ENCODE assay signal across 9 cellular contexts in the genomic region with DNA sequence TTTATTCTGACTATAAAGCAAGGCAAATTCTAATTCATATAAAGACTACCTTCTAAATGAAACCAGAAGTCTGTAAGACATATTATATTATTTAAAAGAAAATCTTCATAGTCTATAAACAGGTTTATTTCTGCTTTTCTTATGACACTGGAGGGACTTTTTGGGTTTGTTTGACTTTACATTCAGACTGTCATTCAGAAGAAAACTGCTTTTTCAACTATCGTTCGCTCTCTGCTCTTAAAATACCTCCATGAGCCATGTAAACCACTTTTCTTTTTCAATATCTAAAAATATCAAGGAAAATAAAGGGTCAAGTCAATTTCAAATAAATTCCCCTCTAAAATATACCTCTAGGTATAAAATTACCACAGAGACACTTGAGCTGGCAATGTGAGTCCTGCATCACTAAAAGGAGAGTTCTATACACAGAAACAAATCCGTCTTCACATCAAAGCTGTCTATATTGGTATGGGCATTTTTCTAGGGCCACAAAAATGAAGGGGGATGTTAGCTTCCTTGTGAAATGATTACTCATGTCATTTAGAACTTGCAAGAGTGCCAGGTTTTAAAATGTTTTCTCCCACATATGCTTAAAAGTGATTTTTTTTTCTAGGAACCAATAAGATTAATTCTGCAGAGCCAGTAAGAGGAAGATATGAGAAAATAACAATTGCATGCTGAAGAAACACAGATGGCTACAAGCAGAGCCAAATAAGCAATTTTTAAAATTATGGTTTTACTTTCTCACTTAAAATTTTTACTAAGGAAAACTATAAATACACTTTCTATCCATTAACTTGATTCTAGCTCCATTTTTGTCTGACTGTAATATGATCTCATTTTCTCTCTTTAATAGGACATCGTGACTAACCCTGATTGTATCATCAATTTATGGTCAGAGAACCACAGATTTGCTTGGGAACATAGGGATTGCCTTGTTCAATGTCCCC.
DNase-seq lines count a peak whose midpoint lies in the region; ATAC-seq, FAIRE-seq and TF ChIP-seq lines count a peak whose summit lies in the region.
"Had no signal": no experiment of that assay in that cellular context is flagged by ENCODE, and none has a peak within 500 bp of the region (broad histone marks: within the 10 kb centered on the region; RNA-seq: fewer than 3 reads in every experiment).

No MANE protein-coding gene starts in this region.

- H3K27ac Mint-ChIP-seq in CD14-positive monocyte: no peak overlapping the region

- H3K4me3 Mint-ChIP-seq in CD14-positive monocyte: no peak overlapping the region

- H3K36me3 Mint-ChIP-seq in CD14-positive monocyte: peaks cover 1 to 11% of the 10 kb centered on the region in 2 donors

- DNase-seq in GM13977 (ENCODE audit: low spot score): peak; percentile 18
- DNase-seq in HTR-8/SVneo (ENCODE audit: insufficient read length, low spot score): peak; percentile 10
- no peak for DNase-seq in stimulated activated CD4-positive, alpha-beta T cell treated with anti-CD3 and anti-CD28 coated beads, Interleukin-12 subunit alpha, Interleukin-12 subunit beta, amount 100 ng/mL, for 4 hours
- no peak for DNase-seq in CD14-positive monocyte (ENCODE audit: low spot score)
- no peak for DNase-seq in NCI-H128 (lab: John Stamatoyannopoulos, UW; ENCODE audit: unreplicated experiment)
- DNase-seq in NCI-H2029 (lab: John Stamatoyannopoulos, UW): no peak

- no peak for FAIRE-seq in HTR-8/SVneo (lab: Jason Lieb, UNC)
- peak; percentile 5 for FAIRE-seq in islet of Langerhans (lab: Jason Lieb, UNC)
- FAIRE-seq: TTC549 had no signal

- peaks cover 4 to 9% (median 8%) of the 10 kb centered on the region in 7 donors for H3K9me3 Mint-ChIP-seq in CD14-positive monocyte

- H3K27me3 Mint-ChIP-seq in CD14-positive monocyte (ENCODE audit: low read depth in 3 of 3): peaks cover 0 to 2% (median 1%) of the 10 kb centered on the region in 3 donors

- H3K4me1 Mint-ChIP-seq in CD14-positive monocyte: no peaks in the 10 kb centered on the region

- ATAC-seq in GM21737 (IDR thresholded peaks at IDR 0.05; ENCODE audit: unreplicated experiment): peak; percentile 62

- TF ChIP-seq CTCF in GM13977 (IDR thresholded peaks at IDR 0.05; ENCODE audit: extremely low read depth, insufficient read depth, missing control alignments) (no peak), CD14-positive monocyte (IDR thresholded peaks at IDR 0.05) (no peak)

- in situ Hi-C loops in GM13977 (cut with MboI; ENCODE audit: low pct_unique_long_range_greater_than_20kb, low sequenced_read_pairs, unreplicated experiment): no loop called here

- intact Hi-C loops in CD14-positive monocyte (cut with micrococcal nuclease): no loop called here

Comparison
In these comparisons a context has a peak if more than half of its experiments do, and no peak if none do; other contexts are left out.
1. DNase-seq: peak in GM13977 (single experiment) and HTR-8/SVneo (single experiment); none in stimulated activated CD4-positive, alpha-beta T cell treated with anti-CD3 and anti-CD28 coated beads, Interleukin-12 subunit alpha, Interleukin-12 subunit beta, amount 100 ng/mL, for 4 hours (single experiment), CD14-positive monocyte (single experiment), NCI-H128 (single experiment) and NCI-H2029 (single experiment).